ENCODE assay signal across 9 cellular contexts in the genomic region with DNA sequence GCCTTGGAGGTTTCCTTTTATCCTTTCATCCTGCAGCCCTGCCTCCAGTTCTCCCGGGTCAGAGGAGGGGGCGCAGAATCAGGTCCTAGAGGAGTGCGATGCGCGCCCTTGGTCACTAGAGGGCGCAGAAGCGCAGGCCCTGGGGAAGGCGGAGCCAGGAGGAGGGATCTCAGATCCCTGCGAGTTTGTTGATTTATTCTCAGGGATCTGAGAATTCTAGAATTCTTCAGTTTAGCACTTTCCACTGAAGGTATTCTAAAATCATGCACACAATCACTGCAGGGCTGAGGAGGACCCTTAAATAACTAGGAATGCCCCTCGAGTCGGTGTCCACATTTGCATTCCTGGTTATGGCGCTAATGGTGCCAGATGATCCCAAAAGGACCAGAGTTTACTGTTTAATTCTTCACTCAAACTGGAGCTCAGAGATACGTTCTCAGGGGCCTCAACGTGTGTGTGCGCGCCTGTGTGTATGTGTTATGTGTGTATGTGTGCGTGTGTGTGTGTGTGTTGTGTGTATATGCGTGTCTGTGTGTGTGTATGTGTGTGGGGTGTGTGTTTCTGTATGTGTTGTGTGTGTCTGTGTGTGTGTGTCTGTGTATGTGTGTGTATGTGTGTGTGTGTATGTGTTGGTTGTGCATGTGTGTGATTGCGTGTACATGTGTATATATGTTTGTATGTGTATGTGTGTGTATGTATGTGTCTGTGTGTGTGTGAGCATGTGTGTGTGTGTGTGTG. TPM values are rescaled to one million over a fixed set of nuclear protein-coding genes. Genes with fewer than 3 reads are reported as not detected.
DNase-seq lines count a peak whose midpoint lies in the region; ATAC-seq and TF ChIP-seq lines count a peak whose summit lies in the region.
"Had no signal": no experiment of that assay in that cellular context is flagged by ENCODE, and none has a peak within 500 bp of the region (broad histone marks: within the 10 kb centered on the region; RNA-seq: fewer than 3 reads in every experiment).

No MANE protein-coding gene starts in this region.

- H3K79me2 ChIP-seq in OCI-LY7 (ENCODE audit: insufficient read depth, low read depth, low read length) = no peaks in the 10 kb centered on the region

- peaks cover 9% of the 10 kb centered on the region for H3K4me1 ChIP-seq in CD4-positive, alpha-beta memory T cell (ENCODE audit: insufficient read depth, low read length)
- H3K4me1 ChIP-seq in OCI-LY7 (ENCODE audit: insufficient read depth, low read length, poor library complexity, severe bottlenecking) = no peaks in the 10 kb centered on the region
- H3K4me1 ChIP-seq in neutrophil (ENCODE audit: control insufficient read depth in 1 of 2, insufficient read depth in 1 of 2, low read depth in 1 of 2, low read length in 1 of 2) = peaks cover 8 to 16% of the 10 kb centered on the region in 2 experiments
- H3K4me1 ChIP-seq in suprapubic skin = peaks cover 7% of the 10 kb centered on the region

- peak overlapping the region; percentile 60; the same call in 1 of the 2 replicates for H2AFZ ChIP-seq in OCI-LY7 (ENCODE audit: low read length)

- no peaks in the 10 kb centered on the region for H3K27me3 ChIP-seq in CD4-positive, alpha-beta memory T cell (ENCODE audit: insufficient read depth, low read length)
- H3K27me3 ChIP-seq in neutrophil = no peaks in the 10 kb centered on the region
- no peaks in the 10 kb centered on the region for H3K27me3 ChIP-seq in suprapubic skin

- peak overlapping the region; percentile 50; the same call in 1 of the 2 replicates for H3K4me2 ChIP-seq in OCI-LY7 (ENCODE audit: low read length)

- no peak for TF ChIP-seq POLR2A in suprapubic skin (IDR thresholded peaks at IDR 0.05)

- no peak for TF ChIP-seq EP300 in suprapubic skin (IDR thresholded peaks at IDR 0.05)

- peaks cover 0 to 6% (median 0%) of the 10 kb centered on the region in 8 donors for H3K9me3 Mint-ChIP-seq in CD4-positive, alpha-beta memory T cell
- H3K9me3 Mint-ChIP-seq: activated naive CD4-positive, alpha-beta T cell treated with anti-CD3 and anti-CD28 coated beads, Interleukin-2, amount 50 U/mL, for 24 hours had no signal

- peaks cover 6 to 12% (median 9%) of the 10 kb centered on the region in 4 donors for H3K4me1 Mint-ChIP-seq in CD4-positive, alpha-beta memory T cell
- H3K4me1 Mint-ChIP-seq: activated naive CD4-positive, alpha-beta T cell treated with anti-CD3 and anti-CD28 coated beads, Interleukin-2, amount 50 U/mL, for 24 hours had no signal

- no peaks in the 10 kb centered on the region for H3K9me3 ChIP-seq in CD4-positive, alpha-beta memory T cell (ENCODE audit: control insufficient read depth in 1 of 2, low read length in 2 of 2)
- H3K9me3 ChIP-seq in OCI-LY7 (ENCODE audit: low read length) (no peaks in the 10 kb centered on the region), neutrophil (no peaks in the 10 kb centered on the region), suprapubic skin (no peaks in the 10 kb centered on the region)

- peak overlapping the region in 6 of 8 donors; percentile 20 to 51 (median 33) for H3K4me3 Mint-ChIP-seq in CD4-positive, alpha-beta memory T cell
- H3K4me3 Mint-ChIP-seq: activated naive CD4-positive, alpha-beta T cell treated with anti-CD3 and anti-CD28 coated beads, Interleukin-2, amount 50 U/mL, for 24 hours had no signal

- WGBS in suprapubic skin = 24% methylated on average over 19 of the region's 19 CpGs

- ATAC-seq in GM19328 (IDR thresholded peaks at IDR 0.05; ENCODE audit: unreplicated experiment) = peak; percentile 67
- ATAC-seq in HG03439 (IDR thresholded peaks at IDR 0.05; ENCODE audit: unreplicated experiment) = peak; percentile 72

- CTCF ChIA-PET in CD4-positive, alpha-beta memory T cell (lab: Charles Lee; ENCODE audit: partially characterized antibody) = interaction anchor here (12.7 kb wide), 1 partner anchor 10 kb away, joined by 312 read pairs; a partner anchor contains a TSS
- CTCF ChIA-PET in OCI-LY7 (lab: Charles Lee; ENCODE audit: unreplicated experiment) = interaction anchor here (0.6 kb wide), 1 partner anchor 1271 kb away, joined by 4 read pairs; no protein-coding TSS in a partner anchor

- H3K36me3 Mint-ChIP-seq in CD4-positive, alpha-beta memory T cell = no peaks in the 10 kb centered on the region
- H3K36me3 Mint-ChIP-seq: activated naive CD4-positive, alpha-beta T cell treated with anti-CD3 and anti-CD28 coated beads, Interleukin-2, amount 50 U/mL, for 24 hours had no signal

- H4K20me1 ChIP-seq in OCI-LY7 (ENCODE audit: insufficient read depth, low read length) = no peaks in the 10 kb centered on the region

- H3K36me3 ChIP-seq in CD4-positive, alpha-beta memory T cell (ENCODE audit: insufficient read depth, low read length) = no peaks in the 10 kb centered on the region
- H3K36me3 ChIP-seq in OCI-LY7 (ENCODE audit: insufficient read depth, low read length) (no peaks in the 10 kb centered on the region), neutrophil (no peaks in the 10 kb centered on the region), suprapubic skin (no peaks in the 10 kb centered on the region)

- H3K27me3 Mint-ChIP-seq in CD4-positive, alpha-beta memory T cell = peaks cover 10 to 12% of the 10 kb centered on the region in 2 donors

- no peak overlapping the region for H3K4me3 ChIP-seq in CD4-positive, alpha-beta memory T cell (ENCODE audit: low read length in 2 of 2)
- H3K4me3 ChIP-seq in OCI-LY7 (ENCODE audit: low read depth, low read length, poor library complexity, severe bottlenecking) (no peak overlapping the region), fibroblast of mammary gland (ENCODE audit: control insufficient read depth, low read depth, low read length) (peak overlapping the region; percentile 23), neutrophil (ENCODE audit: low read depth in 1 of 2, low read length in 1 of 2) (no peak overlapping the region), suprapubic skin (no peak overlapping the region)

- no peak overlapping the region for H3K27ac ChIP-seq in CD4-positive, alpha-beta memory T cell (ENCODE audit: low read depth, low read length)
- H3K27ac ChIP-seq in OCI-LY7 (ENCODE audit: low read depth, low read length, poor library complexity, severe bottlenecking) (no peak overlapping the region), neutrophil (no peak overlapping the region), suprapubic skin (no peak overlapping the region)

- POLR2A ChIA-PET in CD4-positive, alpha-beta memory T cell (lab: Charles Lee; ENCODE audit: partially characterized antibody) = no interaction called here
- POLR2A ChIA-PET in OCI-LY7 (lab: Charles Lee) = no interaction called here

- no TSS peak for BruUV-seq in OCI-LY7 (replicated peaks; lab: Mats Ljungman, UMichigan)

- peak in 4 of 5 donors; percentile 60 to 64 (median 61) for DNase-seq in CD4-positive, alpha-beta memory T cell
- DNase-seq in OCI-LY7 (ENCODE audit: low spot score) (peak; percentile 68), fibroblast of mammary gland (ENCODE audit: low read depth) (peak; percentile 60), suprapubic skin (ENCODE audit: low spot score in 2 of 2) (peak in 1 of 2 donors; percentile 71)
- DNase-seq in activated T-cell treated with anti-CD3 and anti-CD28 coated beads, Interleukin-2, amount 50 U/mL, for 48 hours = peak; percentile 74 to 80

- no peaks in the 10 kb centered on the region for H3K9me2 ChIP-seq in OCI-LY7 (ENCODE audit: insufficient read depth, low read length)

- intact Hi-C loops in CD4-positive, alpha-beta memory T cell (cut with micrococcal nuclease) = no loop called here
- intact Hi-C loops in OCI-LY7 (cut with micrococcal nuclease; ENCODE audit: unreplicated experiment) = no loop called here

- peak overlapping the region in 1 of 7 donors; percentile 78 for H3K27ac Mint-ChIP-seq in CD4-positive, alpha-beta memory T cell
- H3K27ac Mint-ChIP-seq: activated naive CD4-positive, alpha-beta T cell treated with anti-CD3 and anti-CD28 coated beads, Interleukin-2, amount 50 U/mL, for 24 hours had no signal

- peak; percentile 97 for TF ChIP-seq CTCF in OCI-LY7 (conservative IDR thresholded peaks at IDR 0.05; ENCODE audit: low read length)
- TF ChIP-seq CTCF in fibroblast of mammary gland (conservative IDR thresholded peaks at IDR 0.05; ENCODE audit: control insufficient read depth, insufficient read depth, low read depth, low read length) = peak; percentile 99
- TF ChIP-seq CTCF in neutrophil (IDR thresholded peaks at IDR 0.05) = peak; percentile 93
- TF ChIP-seq CTCF in suprapubic skin (IDR thresholded peaks at IDR 0.05) = peak; percentile 65 to 99

RNA-seq across cellular contexts. Expression of a gene that starts 6.9 kb away (rescaled TPM):
- total RNA-seq in CD4-positive, alpha-beta memory T cell = 10 to 100 TPM; 65.8 to 73.2 TPM
- polyA plus RNA-seq in CD4-positive, alpha-beta memory T cell = 10 to 100 TPM; 35.0 to 52.9 TPM
- 127 and 130 TPM in 2 replicates for total RNA-seq in OCI-LY7 (2014; rRNA removed; shearing (Covaris generic))
- total RNA-seq in OCI-LY7 (2022) (90.7 and 98.8 TPM in 2 replicates), suprapubic skin (100 to 1,000 TPM in 1 of 4 donors, 10 to 100 TPM in 3; 85.7 to 143 (median 87.1) TPM)
